8 cellular contexts compared by ENCODE assay signal in genomic region chr14:81435048-81435577, GRCh38. TPM values are rescaled to one million over a fixed set of nuclear protein-coding genes. Genes with fewer than 3 reads are reported as not detected.
DNase-seq lines count a peak whose midpoint lies in the region; ATAC-seq, FAIRE-seq and TF ChIP-seq lines count a peak whose summit lies in the region.

No MANE protein-coding gene starts in this region.

- no peak for TF ChIP-seq EP300 in suprapubic skin (IDR thresholded peaks at IDR 0.05)

- H3K9ac ChIP-seq in astrocyte (ENCODE audit: low read length): no peak overlapping the region

- peak overlapping the region; percentile 33 for H3K4me3 ChIP-seq in astrocyte (ENCODE audit: insufficient read depth, low read depth, low read length)
- peak overlapping the region; percentile 13 for H3K4me3 ChIP-seq in lower leg skin (ENCODE audit: low read depth, poor library complexity, severe bottlenecking)
- peak overlapping the region; percentile 71 for H3K4me3 ChIP-seq in suprapubic skin
- H3K4me3 ChIP-seq in mucosa of descending colon: no peak overlapping the region

- no peak for ATAC-seq in activated CD4-positive, alpha-beta T cell treated with anti-CD3 and anti-CD28 coated beads for 36 hours
- ATAC-seq in mucosa of descending colon: no peak

- CTCF ChIA-PET in activated CD4-positive, alpha-beta T cell treated with anti-CD3 and anti-CD28 coated beads for 36 hours (lab: Charles Lee): interaction anchor here (0.6 kb wide), 1 partner anchor 238 kb away, joined by 3 read pairs; no protein-coding TSS in a partner anchor

- H3K27me3 ChIP-seq in astrocyte (ENCODE audit: insufficient read depth, low read length): peaks cover 57% of the 10 kb centered on the region
- peaks cover 6% of the 10 kb centered on the region for H3K27me3 ChIP-seq in suprapubic skin

- no peak for FAIRE-seq in astrocyte (lab: Jason Lieb, UNC)

- TF ChIP-seq POLR2A in lower leg skin (IDR thresholded peaks at IDR 0.05): no peak
- TF ChIP-seq POLR2A in suprapubic skin (IDR thresholded peaks at IDR 0.05): no peak

- H3K36me3 Mint-ChIP-seq in activated CD4-positive, alpha-beta T cell treated with anti-CD3 and anti-CD28 coated beads for 36 hours (ENCODE audit: low read depth): no peaks in the 10 kb centered on the region
- no peaks in the 10 kb centered on the region for H3K36me3 Mint-ChIP-seq in astrocyte (ENCODE audit: low read depth, unreplicated experiment)

- peak overlapping the region; percentile 54 for H3K4me3 Mint-ChIP-seq in activated CD4-positive, alpha-beta T cell treated with anti-CD3 and anti-CD28 coated beads for 36 hours
- H3K4me3 Mint-ChIP-seq in astrocyte (ENCODE audit: unreplicated experiment): peak overlapping the region; percentile 87

- H3K79me2 ChIP-seq in astrocyte (ENCODE audit: insufficient read depth, low read length): no peaks in the 10 kb centered on the region

- H3K27ac ChIP-seq in astrocyte (ENCODE audit: low read depth, low read length) (no peak overlapping the region), suprapubic skin (no peak overlapping the region)

- WGBS in lower leg skin, 2 donors: 7 to 9% methylated on average over 14 of the region's 14 CpGs
- WGBS in suprapubic skin: 11% methylated on average over 13 of the region's 14 CpGs

- intact Hi-C loops in activated CD4-positive, alpha-beta T cell treated with anti-CD3 and anti-CD28 coated beads for 36 hours (cut with DNase I, micrococcal nuclease): no loop called here
- intact Hi-C loops in lower leg skin (cut with DNase I; ENCODE audit: low total_unique reads) (no loop called here), mucosa of descending colon (cut with DNase I, micrococcal nuclease) (no loop called here)

- peaks cover 11% of the 10 kb centered on the region for H3K4me1 ChIP-seq in astrocyte (ENCODE audit: insufficient read depth, low read length)
- H3K4me1 ChIP-seq in suprapubic skin: peaks cover 34% of the 10 kb centered on the region
- peaks cover 13% of the 10 kb centered on the region for H3K4me1 ChIP-seq in mucosa of descending colon (ENCODE audit: low read depth)

- no peaks in the 10 kb centered on the region for H3K36me3 ChIP-seq in astrocyte (ENCODE audit: insufficient read depth, low read length)
- no peaks in the 10 kb centered on the region for H3K36me3 ChIP-seq in suprapubic skin
- H3K36me3 ChIP-seq in mucosa of descending colon (ENCODE audit: low read depth): no peaks in the 10 kb centered on the region

- H3K4me2 ChIP-seq in astrocyte (ENCODE audit: low read length): peak overlapping the region; percentile 87

- H3K9me3 Mint-ChIP-seq in activated CD4-positive, alpha-beta T cell treated with anti-CD3 and anti-CD28 coated beads for 36 hours (ENCODE audit: low read depth): no peaks in the 10 kb centered on the region
- peaks cover 3% of the 10 kb centered on the region for H3K9me3 Mint-ChIP-seq in astrocyte (ENCODE audit: unreplicated experiment)

- no peaks in the 10 kb centered on the region for H4K20me1 ChIP-seq in astrocyte (ENCODE audit: insufficient read depth, low read length)

- H3K9me3 ChIP-seq in astrocyte (ENCODE audit: insufficient read depth, low read depth, low read length): no peaks in the 10 kb centered on the region
- H3K9me3 ChIP-seq in suprapubic skin: no peaks in the 10 kb centered on the region
- no peaks in the 10 kb centered on the region for H3K9me3 ChIP-seq in mucosa of descending colon

- H2AFZ ChIP-seq in astrocyte (ENCODE audit: low read depth, low read length): peak overlapping the region; percentile 59

- no peak overlapping the region for H3K27ac Mint-ChIP-seq in activated CD4-positive, alpha-beta T cell treated with anti-CD3 and anti-CD28 coated beads for 36 hours
- H3K27ac Mint-ChIP-seq in astrocyte (ENCODE audit: unreplicated experiment): no peak overlapping the region

- no peak for TF ChIP-seq CTCF in astrocyte (IDR thresholded peaks at IDR 0.05; ENCODE audit: insufficient read depth, low read depth, low read length)
- no peak for TF ChIP-seq CTCF in lower leg skin (IDR thresholded peaks at IDR 0.05)
- no peak for TF ChIP-seq CTCF in suprapubic skin (IDR thresholded peaks at IDR 0.05)
- TF ChIP-seq CTCF in mucosa of descending colon (IDR thresholded peaks at IDR 0.05): no peak

- H3K27me3 Mint-ChIP-seq in activated CD4-positive, alpha-beta T cell treated with anti-CD3 and anti-CD28 coated beads for 36 hours: peaks cover 61% of the 10 kb centered on the region
- H3K27me3 Mint-ChIP-seq in astrocyte (ENCODE audit: low read depth, unreplicated experiment): peaks cover 32% of the 10 kb centered on the region

- no peak for DNase-seq in activated CD4-positive, alpha-beta T cell treated with anti-CD3 and anti-CD28 coated beads for 36 hours
- DNase-seq in activated CD4-positive, alpha-beta T cell treated with anti-CD3 and anti-CD28 coated beads, Interleukin-2, amount 50 U/mL, for 48 hours: no peak
- DNase-seq in astrocyte (ENCODE audit: low read depth) (no peak), lower leg skin (ENCODE audit: low spot score in 2 of 2) (no peak), suprapubic skin (ENCODE audit: low spot score in 2 of 2) (no peak), AML-193 (lab: John Stamatoyannopoulos, UW) (no peak), mucosa of descending colon (no peak)
- DNase-seq in stimulated activated CD8-positive, alpha-beta memory T cell treated with anti-CD3 and anti-CD28 coated beads, Interleukin-4, amount 100 ng/mL, for 48 hours: no peak

- POLR2A ChIA-PET in activated CD4-positive, alpha-beta T cell treated with anti-CD3 and anti-CD28 coated beads for 36 hours (lab: Charles Lee): no interaction called here

- H3K4me1 Mint-ChIP-seq in activated CD4-positive, alpha-beta T cell treated with anti-CD3 and anti-CD28 coated beads for 36 hours: peaks cover 10% of the 10 kb centered on the region
- peaks cover 4% of the 10 kb centered on the region for H3K4me1 Mint-ChIP-seq in astrocyte (ENCODE audit: low read depth, unreplicated experiment)

RNA-seq across cellular contexts. Expression of gene STON2, which starts 35.0 kb away (rescaled TPM):
- under 1 TPM; 0.05 to 0.19 TPM for total RNA-seq in activated CD4-positive, alpha-beta T cell treated with anti-CD3 and anti-CD28 coated beads for 36 hours
- 39.7 and 52.9 TPM in 2 replicates for total RNA-seq in astrocyte
- total RNA-seq in lower leg skin: 10 to 100 TPM; 12.5 to 21.8 (median 16.1) TPM
- total RNA-seq in suprapubic skin: 10 to 100 TPM; 19.1 to 39.5 (median 22.8) TPM
- 10 to 100 TPM; 17.1 to 31.1 (median 20.7) TPM for total RNA-seq in mucosa of descending colon

Comparison
In these comparisons a context has a peak if more than half of its experiments do, and no peak if none do; other contexts are left out.
1. RNA of gene STON2, which starts 35.0 kb away (total RNA-seq): 39.7 to 52.9 TPM in astrocyte, 19.1 to 39.5 TPM in suprapubic skin, 17.1 to 31.1 TPM in mucosa of descending colon and 12.5 to 21.8 TPM in lower leg skin; 0.05 to 0.19 TPM in activated CD4-positive, alpha-beta T cell treated with anti-CD3 and anti-CD28 coated beads for 36 hours; every median in the first group is over 10 times any median in the second.